ENCODE assay signal across 8 cellular contexts in the genomic region with DNA sequence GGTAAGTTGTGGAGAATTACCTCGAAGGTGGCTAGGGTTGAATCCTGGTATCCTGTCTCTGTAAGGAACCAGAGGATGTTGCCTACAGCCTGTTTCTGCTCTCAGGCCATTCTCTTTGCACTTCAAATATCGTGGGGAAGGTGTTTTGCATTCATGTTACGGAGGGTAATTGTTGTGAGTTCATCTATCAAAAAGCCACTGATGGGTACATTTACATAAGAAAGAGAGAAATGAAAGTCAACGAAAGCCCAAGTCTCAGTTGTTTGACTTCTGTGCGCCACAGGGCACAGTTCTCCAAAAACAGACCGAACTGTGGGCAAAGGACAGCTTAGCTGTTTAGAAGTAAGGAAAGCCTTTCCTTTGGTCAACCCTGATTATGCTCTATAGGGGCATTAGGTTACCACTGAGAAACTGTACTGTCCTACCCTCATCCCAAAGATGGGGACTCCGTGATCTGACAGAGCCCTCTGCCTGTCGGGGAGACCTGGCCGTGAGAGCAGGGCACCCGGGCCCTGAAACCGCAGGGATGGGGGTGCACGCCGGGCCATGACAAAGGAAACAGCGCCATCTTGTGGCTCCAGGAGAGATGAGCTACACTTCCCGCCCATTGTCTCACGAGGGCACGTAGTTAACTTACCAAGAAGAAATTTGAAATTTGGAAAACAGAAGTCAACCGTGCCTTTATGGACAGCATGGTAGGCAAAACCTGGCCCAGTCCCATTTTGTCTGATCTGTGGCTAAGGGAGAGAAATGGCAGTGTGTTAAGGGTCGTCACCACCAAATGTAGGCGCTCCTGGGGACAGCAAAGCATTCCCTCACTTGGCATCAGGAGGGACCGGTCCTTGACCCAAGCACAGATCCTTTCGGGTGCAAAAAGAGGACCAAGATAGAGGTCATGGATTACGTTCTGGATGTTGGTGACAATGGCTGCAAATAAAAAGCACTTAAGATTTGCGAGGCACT.
A peak's percentile ranks its signal among the peaks of the same experiment; 100 is the strongest.
DNase-seq lines count a peak whose midpoint lies in the region; ATAC-seq and TF ChIP-seq lines count a peak whose summit lies in the region.

No MANE protein-coding gene starts in this region.

- H3K36me3 Mint-ChIP-seq in naive B cell = no peaks in the 10 kb centered on the region
- H3K36me3 Mint-ChIP-seq in stimulated activated memory B cell treated with anti-CD40 and anti-IgM and Interleukin-4, amounts not matched to agents 10 μg/mL and 1 μg/mL and 100 μg/mL, for 72 hours = no peaks in the 10 kb centered on the region

- TF ChIP-seq POLR2A in esophagus muscularis mucosa (IDR thresholded peaks at IDR 0.05; ENCODE audit: low read depth) = no peak

- 36% methylated on average over 23 of the region's 24 CpGs for WGBS in esophagus muscularis mucosa

- no peak for TF ChIP-seq EP300 in esophagus muscularis mucosa (IDR thresholded peaks at IDR 0.05)

- intact Hi-C loops in esophagus muscularis mucosa (cut with DNase I) = loop anchor here (10.0 kb wide), 1 partner anchor 1962 kb away; no protein-coding TSS in a partner anchor

- H3K4me1 ChIP-seq in BE2C (no peaks in the 10 kb centered on the region), esophagus muscularis mucosa (peaks cover 0 to 4% (median 2%) of the 10 kb centered on the region in 4 donors)

- no peaks in the 10 kb centered on the region for H3K36me3 ChIP-seq in BE2C
- no peaks in the 10 kb centered on the region for H3K36me3 ChIP-seq in esophagus muscularis mucosa

- H3K4me3 ChIP-seq in BE2C (ENCODE audit: low read depth, low read length) (no peak overlapping the region), esophagus muscularis mucosa (no peak overlapping the region)

- H3K27ac ChIP-seq in esophagus muscularis mucosa (replicated peaks in 1 of 4) = no peak overlapping the region

- H3K4me3 Mint-ChIP-seq in naive B cell = peak overlapping the region in 3 of 8 donors; percentile 48 to 71 (median 61)
- peak overlapping the region; percentile 45 for H3K4me3 Mint-ChIP-seq in stimulated activated memory B cell treated with anti-CD40 and anti-IgM and Interleukin-4, amounts not matched to agents 10 μg/mL and 1 μg/mL and 100 μg/mL, for 72 hours

- peaks cover 36 to 46% (median 41%) of the 10 kb centered on the region in 3 donors for H3K27me3 Mint-ChIP-seq in naive B cell
- peaks cover 59% of the 10 kb centered on the region for H3K27me3 Mint-ChIP-seq in stimulated activated memory B cell treated with anti-CD40 and anti-IgM and Interleukin-4, amounts not matched to agents 10 μg/mL and 1 μg/mL and 100 μg/mL, for 72 hours

- H3K27me3 ChIP-seq in BE2C = no peaks in the 10 kb centered on the region
- H3K27me3 ChIP-seq in esophagus muscularis mucosa = peaks cover 0 to 16% (median 0%) of the 10 kb centered on the region in 4 donors

- DNase-seq in BE2C = peak; percentile 19
- peak; percentile 37 to 70 for DNase-seq in NOMO-1 (lab: John Stamatoyannopoulos, UW; ENCODE audit: unreplicated experiment in 2 of 2)
- DNase-seq in activated CD8-positive, alpha-beta memory T cell treated with anti-CD3 and anti-CD28 coated beads, Interleukin-2, amount 50 U/mL, for 48 hours = peak; percentile 84
- DNase-seq in esophagus muscularis mucosa (ENCODE audit: extremely low spot score) = no peak
- DNase-seq in naive B cell = peak; percentile 32

- peak overlapping the region in 3 of 6 donors; percentile 7 to 61 (median 50) for H3K27ac Mint-ChIP-seq in naive B cell
- H3K27ac Mint-ChIP-seq in stimulated activated memory B cell treated with anti-CD40 and anti-IgM and Interleukin-4, amounts not matched to agents 10 μg/mL and 1 μg/mL and 100 μg/mL, for 72 hours = peak overlapping the region; percentile 55

- ATAC-seq in GM19035 (IDR thresholded peaks at IDR 0.05; ENCODE audit: unreplicated experiment) (peak; percentile 83), HG03439 (IDR thresholded peaks at IDR 0.05; ENCODE audit: unreplicated experiment) (peak; percentile 80), naive B cell (ENCODE audit: low read depth in 2 of 2) (peak; percentile 89 to 90)
- ATAC-seq in stimulated activated memory B cell treated with anti-CD40 and anti-IgM and Interleukin-4, amounts not matched to agents 10 μg/mL and 1 μg/mL and 100 μg/mL, for 72 hours = peak; percentile 92

- H3K4me1 Mint-ChIP-seq in naive B cell = peaks cover 0 to 13% (median 11%) of the 10 kb centered on the region in 3 donors
- peaks cover 12% of the 10 kb centered on the region for H3K4me1 Mint-ChIP-seq in stimulated activated memory B cell treated with anti-CD40 and anti-IgM and Interleukin-4, amounts not matched to agents 10 μg/mL and 1 μg/mL and 100 μg/mL, for 72 hours

- H3K9me3 ChIP-seq in BE2C = no peaks in the 10 kb centered on the region
- H3K9me3 ChIP-seq in esophagus muscularis mucosa = peaks cover 0 to 7% (median 0%) of the 10 kb centered on the region in 4 donors

- H3K9me3 Mint-ChIP-seq in naive B cell = peaks cover 0 to 4% (median 0%) of the 10 kb centered on the region in 7 donors
- H3K9me3 Mint-ChIP-seq in stimulated activated memory B cell treated with anti-CD40 and anti-IgM and Interleukin-4, amounts not matched to agents 10 μg/mL and 1 μg/mL and 100 μg/mL, for 72 hours = no peaks in the 10 kb centered on the region

- peak; percentile 46 for TF ChIP-seq CTCF in BE2C (IDR thresholded peaks at IDR 0.05; ENCODE audit: low read depth, low read length)
- TF ChIP-seq CTCF in esophagus muscularis mucosa (IDR thresholded peaks at IDR 0.05) = peak; percentile 36 to 55 (median 43)
